ENCODE assay signal across 9 cellular contexts in the genomic region with DNA sequence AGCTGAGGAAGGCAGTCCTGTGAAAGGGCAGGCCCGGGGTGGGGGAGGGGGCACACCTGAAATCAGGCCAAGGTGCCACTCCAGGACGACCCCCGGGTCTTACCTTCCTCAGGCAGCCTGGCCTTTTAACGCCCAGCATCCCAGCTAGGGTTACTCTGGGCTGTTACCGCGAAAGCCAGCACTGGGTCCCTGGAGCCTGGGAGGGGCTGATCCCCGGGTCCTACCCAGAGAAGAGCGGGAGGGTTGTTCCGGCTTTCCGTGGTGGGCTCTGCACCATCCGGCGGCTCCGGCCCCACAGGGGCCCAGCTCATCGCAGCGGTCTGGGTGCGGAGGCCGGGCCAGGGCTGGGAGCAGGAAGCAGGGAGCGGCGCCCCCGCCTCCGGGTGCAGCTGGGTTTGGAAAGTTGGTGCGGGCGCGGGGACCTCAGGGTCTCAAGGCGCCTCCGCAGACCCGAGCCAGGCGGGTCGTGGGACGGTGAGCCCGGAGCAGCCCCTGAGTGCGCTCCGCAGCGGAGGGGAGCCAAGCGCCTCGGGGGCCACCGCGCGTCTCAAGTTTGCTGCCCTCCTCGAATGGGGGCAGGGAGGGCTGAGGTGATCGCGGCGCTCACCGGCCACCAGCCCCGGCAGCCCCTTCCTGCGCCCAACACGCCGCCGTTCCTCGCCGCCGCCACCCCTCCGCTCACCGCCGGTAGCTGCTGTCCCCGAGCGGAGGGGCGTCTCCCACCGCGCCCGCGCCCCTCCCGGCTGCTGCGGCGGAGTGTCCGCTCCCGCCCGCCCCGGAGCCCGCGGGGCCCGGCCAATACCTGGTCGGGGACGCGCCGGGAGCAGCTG. TPM values are rescaled to one million over a fixed set of nuclear protein-coding genes. Genes with fewer than 3 reads are reported as not detected.
A peak's percentile ranks its signal among the peaks of the same experiment; 100 is the strongest.
DNase-seq lines count a peak whose midpoint lies in the region; ATAC-seq and TF ChIP-seq lines count a peak whose summit lies in the region.
"Had no signal": no experiment of that assay in that cellular context is flagged by ENCODE, and none has a peak within 500 bp of the region (broad histone marks: within the 10 kb centered on the region; RNA-seq: fewer than 3 reads in every experiment).

No MANE protein-coding gene starts in this region.

- H3K4me1 ChIP-seq in heart right ventricle: peaks cover 3 to 54% (median 40%) of the 10 kb centered on the region in 9 donors

- H3K9me3 ChIP-seq in heart right ventricle: no peaks in the 10 kb centered on the region

- H3K4me3 ChIP-seq in heart right ventricle: peak overlapping the region; percentile 66 to 94 (median 72)

- DNase-seq in D341Med (ENCODE audit: low spot score): peak; percentile 68
- no peak for DNase-seq in heart right ventricle
- peak; percentile 75 for DNase-seq in posterior vena cava (ENCODE audit: low spot score)
- no peak for DNase-seq in SK-N-DZ (ENCODE audit: low spot score)
- DNase-seq: KG1 had no signal

- H3K36me3 ChIP-seq in heart right ventricle: no peaks in the 10 kb centered on the region

- H3K27ac ChIP-seq in VCaP (peak overlapping the region; percentile 3; the same call in 1 of the 2 replicates), heart right ventricle (peak overlapping the region in 8 of 10 donors; percentile 22 to 82 (median 60))

- TF ChIP-seq CTCF in VCaP (conservative IDR thresholded peaks at IDR 0.05) (no peak), heart right ventricle (IDR thresholded peaks at IDR 0.05) (no peak)

- intact Hi-C loops in heart right ventricle (cut with DNase I) (loop anchor here in 3 of 10 donors (5.0 to 10.0 kb wide), 3 partner anchors 83 to 290 kb away; no protein-coding TSS in a partner anchor), posterior vena cava (cut with DNase I) (loop anchor here in 1 of 2 donors (5.0 kb wide), 1 partner anchor 862 kb away; no protein-coding TSS in a partner anchor)

- ATAC-seq in heart right ventricle (peak in 7 of 8 donors; percentile 10 to 52 (median 25)), HG02981 (IDR thresholded peaks at IDR 0.05; ENCODE audit: unreplicated experiment) (no peak), GM21717 (IDR thresholded peaks at IDR 0.05; ENCODE audit: unreplicated experiment) (no peak), HG03460 (IDR thresholded peaks at IDR 0.05; ENCODE audit: unreplicated experiment) (no peak)

- H3K27me3 ChIP-seq in heart right ventricle: peaks cover 0 to 80% (median 11%) of the 10 kb centered on the region in 7 donors

- WGBS in heart right ventricle, 2 donors: 1% methylated on average over 71 to 76 of the region's 76 CpGs

RNA-seq across cellular contexts. Expression of a gene that starts 0.8 kb away (rescaled TPM):
- total RNA-seq in heart right ventricle: 1 to 10 TPM in 9 of 10 donors, under 1 TPM in 1; 0.53 to 7.7 (median 1.5) TPM
- polyA plus RNA-seq in heart right ventricle: 1 to 10 TPM; 2.5 to 5.2 TPM
- 1 to 10 TPM; 3.3 to 5.2 TPM for total RNA-seq in posterior vena cava
- 0.08 TPM in 1 of 2 replicates, not detected in the other for polyA plus RNA-seq in SK-N-DZ (2014; cell fraction: cytosol; rRNA removed)
- 0.25 and 0.75 TPM in 2 replicates for polyA plus RNA-seq in SK-N-DZ (2014; cell fraction: nucleus; rRNA removed)

Comparison
In these comparisons a context has a peak if more than half of its experiments do, and no peak if none do; other contexts are left out.
1. DNase-seq: peak in D341Med (single experiment) and posterior vena cava (single experiment); none in heart right ventricle (0 of 2) and SK-N-DZ (single experiment).
2. ATAC-seq: peak in heart right ventricle (7 of 8); none in HG02981 (single experiment), GM21717 (single experiment) and HG03460 (single experiment).